ENCODE assay signal across 2 cellular contexts in the genomic region with DNA sequence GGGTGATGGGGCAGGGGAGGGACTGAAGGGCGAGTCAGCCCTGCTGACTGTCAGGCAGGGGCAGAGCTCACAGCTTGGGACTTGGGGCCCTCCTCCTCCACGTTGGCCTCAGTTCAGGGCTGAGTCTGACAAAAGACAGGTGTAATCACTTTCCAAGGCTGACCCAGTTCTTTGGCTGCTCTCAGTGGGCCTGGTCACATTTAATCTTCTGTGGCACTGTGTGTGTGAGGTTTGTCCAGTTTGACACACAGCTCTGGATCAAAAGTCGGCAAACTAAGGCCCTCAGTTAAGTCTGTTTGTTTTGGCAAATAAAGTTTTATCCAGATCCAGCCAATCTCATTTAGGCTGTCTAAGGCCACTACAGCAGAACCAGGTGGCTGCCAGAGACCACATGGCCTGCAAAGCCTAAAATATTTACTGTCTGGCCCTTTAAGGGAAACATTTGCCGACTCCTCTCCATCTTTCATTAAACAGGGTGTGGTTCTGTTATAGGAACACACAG.
TF ChIP-seq lines count a peak whose summit lies in the region.

No MANE protein-coding gene starts in this region.

TF ChIP-seq in K562, 482 proteins besides CTCF, POLR2A, EP300 and RAD21:
- TF ChIP-seq ZFP36 (IDR thresholded peaks at IDR 0.05; ENCODE audit: low read depth, low read length, partially characterized antibody) (peak; percentile 64), TSC22D4 (tag; IDR thresholded peaks at IDR 0.05) (no peak), CEBPG (CRISPR knock-in tag; IDR thresholded peaks at IDR 0.05) (no peak), CEBPG (tag; conservative IDR thresholded peaks at IDR 0.05 in 1 of 2, IDR thresholded peaks at IDR 0.05 in 1 of 2) (no peak), THRB (CRISPR knock-in tag; conservative IDR thresholded peaks at IDR 0.05) (no peak), ZBTB40 (IDR thresholded peaks at IDR 0.05) (peak; percentile 59; the same call in 1 of the 2 replicates), ZBTB40 (CRISPR knock-in tag; IDR thresholded peaks at IDR 0.05) (no peak), CCAR2 (IDR thresholded peaks at IDR 0.05; ENCODE audit: low read depth, low read length) (no peak)

TF ChIP-seq in liver, 16 proteins besides CTCF, POLR2A, EP300 and RAD21:
- TF ChIP-seq YY1 (IDR thresholded peaks at IDR 0.05) (peak; percentile 64), FOXA2 (IDR thresholded peaks at IDR 0.05) (peak; percentile 43), JUND (IDR thresholded peaks at IDR 0.05) (peak in 1 of 2 donors; percentile 40), NR2F2 (IDR thresholded peaks at IDR 0.05) (no peak), REST (IDR thresholded peaks at IDR 0.05) (peak; percentile 51), RXRA (IDR thresholded peaks at IDR 0.05) (peak; percentile 79 to 89), SP1 (IDR thresholded peaks at IDR 0.05) (peak; percentile 86), HNF4A (conservative IDR thresholded peaks at IDR 0.05) (peak; percentile 61 to 77), HNF4G (IDR thresholded peaks at IDR 0.05) (no peak), MAX (IDR thresholded peaks at IDR 0.05) (peak; percentile 84), EGR1 (IDR thresholded peaks at IDR 0.05; ENCODE audit: low read depth in 2 of 2) (no peak)
